In the genomic region with DNA sequence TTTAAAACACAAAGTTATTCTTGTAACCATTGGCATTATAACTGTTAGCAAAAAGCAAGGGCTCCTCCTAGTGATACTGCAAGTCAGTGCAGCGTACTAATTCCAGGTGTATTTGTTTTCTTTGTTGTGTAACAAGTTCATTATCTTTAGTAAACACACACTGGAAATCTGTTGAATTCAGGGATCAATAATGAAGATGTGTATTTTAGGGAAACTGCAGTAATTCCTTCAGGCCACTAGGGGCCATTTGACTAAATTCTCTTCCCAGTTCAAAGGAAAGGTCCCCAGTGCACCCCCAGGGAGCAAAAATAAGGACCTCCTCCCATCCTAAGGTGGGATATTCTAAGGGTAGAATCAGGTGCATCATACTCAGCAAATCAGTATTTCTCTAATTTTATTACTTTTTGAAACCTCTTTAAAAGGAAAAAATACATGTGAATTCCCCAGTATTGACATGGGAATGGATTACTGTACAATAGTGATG, we compare ENCODE assay signal across 8 cellular contexts.
DNase-seq lines count a peak whose midpoint lies in the region; ATAC-seq and TF ChIP-seq lines count a peak whose summit lies in the region.

No MANE protein-coding gene starts in this region.

- CTCF ChIA-PET in CD8-positive, alpha-beta T cell (lab: Charles Lee), result no interaction called here

- intact Hi-C loops in CD8-positive, alpha-beta T cell (cut with DNase I, micrococcal nuclease), result no loop called here
- intact Hi-C loops in adrenal gland (cut with DNase I), result loop anchor here (5.0 to 10.0 kb wide), 3 partner anchors 172 to 468 kb away; no protein-coding TSS in a partner anchor
- intact Hi-C loops in right lobe of liver (cut with DNase I), result no loop called here

- peaks cover 14% of the 10 kb centered on the region for H3K27me3 Mint-ChIP-seq in CD8-positive, alpha-beta T cell (ENCODE audit: low read depth)
- no peaks in the 10 kb centered on the region for H3K27me3 Mint-ChIP-seq in stimulated activated memory B cell treated with anti-CD40 and anti-IgM and Interleukin-4, amounts not matched to agents 10 μg/mL and 1 μg/mL and 100 μg/mL, for 72 hours

- WGBS in adrenal gland, 4 donors, result 14 to 26% (median 23%) methylated on average over 1 of the region's 1 CpG
- WGBS in right lobe of liver (ENCODE audit: insufficient coverage, low coverage, low lambda C conversion rate, missing lambda C conversion rate), result 5% methylated on average over 1 of the region's 1 CpG

- no peaks in the 10 kb centered on the region for H3K27me3 ChIP-seq in CD8-positive, alpha-beta T cell (ENCODE audit: insufficient read depth, low read length)
- no peaks in the 10 kb centered on the region for H3K27me3 ChIP-seq in adrenal gland
- H3K27me3 ChIP-seq in right lobe of liver, result no peaks in the 10 kb centered on the region

- no peaks in the 10 kb centered on the region for H3K4me1 ChIP-seq in CD8-positive, alpha-beta T cell (ENCODE audit: insufficient read depth, low read length)
- H3K4me1 ChIP-seq in adrenal gland (replicated peaks in 1 of 2) (no peaks in the 10 kb centered on the region), right lobe of liver (peaks cover 0 to 11% (median 4%) of the 10 kb centered on the region in 4 donors)

- no peaks in the 10 kb centered on the region for H3K36me3 Mint-ChIP-seq in CD8-positive, alpha-beta T cell
- no peaks in the 10 kb centered on the region for H3K36me3 Mint-ChIP-seq in stimulated activated memory B cell treated with anti-CD40 and anti-IgM and Interleukin-4, amounts not matched to agents 10 μg/mL and 1 μg/mL and 100 μg/mL, for 72 hours

- H3K4me3 ChIP-seq in CD8-positive, alpha-beta T cell (ENCODE audit: low read depth, low read length), result no peak overlapping the region
- no peak overlapping the region for H3K4me3 ChIP-seq in adrenal gland
- no peak overlapping the region for H3K4me3 ChIP-seq in right lobe of liver

- no peaks in the 10 kb centered on the region for H3K36me3 ChIP-seq in CD8-positive, alpha-beta T cell (ENCODE audit: insufficient read depth, low read length)
- H3K36me3 ChIP-seq in adrenal gland (replicated peaks in 1 of 2) (no peaks in the 10 kb centered on the region), right lobe of liver (no peaks in the 10 kb centered on the region)

- no peaks in the 10 kb centered on the region for H3K9me3 ChIP-seq in CD8-positive, alpha-beta T cell (ENCODE audit: low read length)
- H3K9me3 ChIP-seq in adrenal gland (replicated peaks in 1 of 3) (no peaks in the 10 kb centered on the region), right lobe of liver (no peaks in the 10 kb centered on the region)

- TF ChIP-seq POLR2A in adrenal gland (IDR thresholded peaks at IDR 0.05), result no peak
- no peak for TF ChIP-seq POLR2A in right lobe of liver (IDR thresholded peaks at IDR 0.05)

- peak; percentile 21 for TF ChIP-seq CTCF in CD8-positive, alpha-beta T cell (IDR thresholded peaks at IDR 0.05)
- TF ChIP-seq CTCF in adrenal gland (IDR thresholded peaks at IDR 0.05) (peak; percentile 45 to 64 (median 62)), right lobe of liver (IDR thresholded peaks at IDR 0.05) (peak; percentile 70 to 97 (median 84))

- no peak overlapping the region for H3K27ac ChIP-seq in CD8-positive, alpha-beta T cell (ENCODE audit: low read depth, low read length)
- H3K27ac ChIP-seq in adrenal gland (no peak overlapping the region), right lobe of liver (no peak overlapping the region)

- H3K27ac Mint-ChIP-seq in CD8-positive, alpha-beta T cell, result no peak overlapping the region
- no peak overlapping the region for H3K27ac Mint-ChIP-seq in stimulated activated memory B cell treated with anti-CD40 and anti-IgM and Interleukin-4, amounts not matched to agents 10 μg/mL and 1 μg/mL and 100 μg/mL, for 72 hours

- no peak overlapping the region for H3K4me3 Mint-ChIP-seq in CD8-positive, alpha-beta T cell
- H3K4me3 Mint-ChIP-seq in stimulated activated memory B cell treated with anti-CD40 and anti-IgM and Interleukin-4, amounts not matched to agents 10 μg/mL and 1 μg/mL and 100 μg/mL, for 72 hours, result no peak overlapping the region

- DNase-seq in CD8-positive, alpha-beta T cell, result no peak
- DNase-seq in HuH-7 (ENCODE audit: low spot score) (peak; percentile 81), adrenal gland (peak in 1 of 7 donors; percentile 14), right lobe of liver (no peak), HPDE6-E6E7 (ENCODE audit: extremely low spot score) (no peak), NCI-H2107 treated with DMSO at 0.1 percent for 48 hours (lab: John Stamatoyannopoulos, UW; ENCODE audit: unreplicated experiment) (no peak)

- H3K9me3 Mint-ChIP-seq in CD8-positive, alpha-beta T cell, result no peaks in the 10 kb centered on the region
- H3K9me3 Mint-ChIP-seq in stimulated activated memory B cell treated with anti-CD40 and anti-IgM and Interleukin-4, amounts not matched to agents 10 μg/mL and 1 μg/mL and 100 μg/mL, for 72 hours, result no peaks in the 10 kb centered on the region

- POLR2A ChIA-PET in CD8-positive, alpha-beta T cell (lab: Charles Lee), result no interaction called here

- ATAC-seq in CD8-positive, alpha-beta T cell, result no peak
- ATAC-seq in right lobe of liver (peak; percentile 96 to 98 (median 97)), GM21786 (IDR thresholded peaks at IDR 0.05; ENCODE audit: unreplicated experiment) (no peak)
- ATAC-seq in stimulated activated memory B cell treated with anti-CD40 and anti-IgM and Interleukin-4, amounts not matched to agents 10 μg/mL and 1 μg/mL and 100 μg/mL, for 72 hours, result no peak

- no peaks in the 10 kb centered on the region for H3K4me1 Mint-ChIP-seq in CD8-positive, alpha-beta T cell (ENCODE audit: low read depth)
- no peaks in the 10 kb centered on the region for H3K4me1 Mint-ChIP-seq in stimulated activated memory B cell treated with anti-CD40 and anti-IgM and Interleukin-4, amounts not matched to agents 10 μg/mL and 1 μg/mL and 100 μg/mL, for 72 hours

Comparison
In these comparisons a context has a peak if more than half of its experiments do, and no peak if none do; other contexts are left out.
1. ATAC-seq: peak in right lobe of liver (4 of 4); none in CD8-positive, alpha-beta T cell (single experiment), stimulated activated memory B cell treated with anti-CD40 and anti-IgM and Interleukin-4, amounts not matched to agents 10 μg/mL and 1 μg/mL and 100 μg/mL, for 72 hours (single experiment) and GM21786 (single experiment).
2. CTCF ChIP-seq: peak in every context shown above with its lines; median percentile 84 in right lobe of liver; 62 in adrenal gland; 21 in CD8-positive, alpha-beta T cell.
3. intact Hi-C loops: an anchor here in adrenal gland (5.0 to 10.0 kb wide); none called in CD8-positive, alpha-beta T cell and right lobe of liver.